In genomic region chr2:118641711-118642110, GRCh38 we compare ENCODE assay signal across 24 cellular contexts.
DNase-seq lines count a peak whose midpoint lies in the region; ATAC-seq, FAIRE-seq and TF ChIP-seq lines count a peak whose summit lies in the region.
"Had no signal": no experiment of that assay in that cellular context is flagged by ENCODE, and none has a peak within 500 bp of the region (broad histone marks: within the 10 kb centered on the region; RNA-seq: fewer than 3 reads in every experiment).

No MANE protein-coding gene starts in this region.

- FAIRE-seq in RCC 7860 (lab: Jason Lieb, UNC) (peak; percentile 54), H54 (lab: Jason Lieb, UNC) (no peak)
- FAIRE-seq: G401.6 had no signal

- 63% methylated on average over 1 of the region's 1 CpG for WGBS in mammary epithelial cell (ENCODE audit: low coverage, missing lambda C conversion rate)

- intact Hi-C loops in mammary epithelial cell (cut with micrococcal nuclease), result no loop called here
- intact Hi-C loops in breast epithelium (cut with DNase I; ENCODE audit: low total_unique reads), result no loop called here

- H3K27ac ChIP-seq in mammary epithelial cell (ENCODE audit: insufficient read depth, low read depth, low read length) (no peak overlapping the region), breast epithelium (no peak overlapping the region)
- H3K27ac ChIP-seq: BLaER1 had no signal

- dilution Hi-C loops in mammary epithelial cell (cut with HindIII; ENCODE audit: low sequenced_read_pairs), result no loop called here

- no peak overlapping the region for H3K4me2 ChIP-seq in mammary epithelial cell (ENCODE audit: insufficient read depth, low read depth, low read length)
- H3K4me2 ChIP-seq: BLaER1, SK-N-SH had no signal

- no peaks in the 10 kb centered on the region for H4K20me1 ChIP-seq in mammary epithelial cell (ENCODE audit: insufficient read depth, low read length)
- H4K20me1 ChIP-seq: BLaER1 had no signal

- TF ChIP-seq CTCF in mammary epithelial cell (conservative IDR thresholded peaks at IDR 0.05 in 1 of 2, IDR thresholded peaks at IDR 0.05 in 1 of 2; ENCODE audit: extremely low read depth in 1 of 2, insufficient read depth in 1 of 2, low read depth in 1 of 2, low read length in 2 of 2), result no peak
- TF ChIP-seq CTCF in breast epithelium (IDR thresholded peaks at IDR 0.05), result no peak

- no peak overlapping the region for H2AFZ ChIP-seq in mammary epithelial cell (ENCODE audit: low read depth, low read length)

- H3K36me3 ChIP-seq in mammary epithelial cell (ENCODE audit: insufficient read depth, low read length), result no peaks in the 10 kb centered on the region
- no peaks in the 10 kb centered on the region for H3K36me3 ChIP-seq in breast epithelium
- H3K36me3 ChIP-seq: BLaER1, MG63 had no signal

- no TSS peak for BruUV-seq in mammary epithelial cell (replicated peaks; lab: Mats Ljungman, UMichigan)

- peak; percentile 7 for DNase-seq in mammary epithelial cell
- DNase-seq in breast epithelium (ENCODE audit: low spot score in 2 of 2), result no peak
- peak; percentile 18 for DNase-seq in RCC 7860 (ENCODE audit: low spot score)
- DNase-seq in kidney tubule cell (ENCODE audit: low spot score), result peak; percentile 93
- no peak for DNase-seq in H54 (ENCODE audit: insufficient read length, low spot score)
- no peak for DNase-seq in COLO668 (lab: John Stamatoyannopoulos, UW; ENCODE audit: unreplicated experiment)
- DNase-seq: 8988T; CD4-positive, CD25-positive, alpha-beta regulatory T cell; GOT3; HCEC 1CT; IMR-90; KG1; MG63; NCI-H1092; NCI-H1417 treated with DMSO at 0.1 percent for 48 hours; NCI-H1694 treated with DMSO at 0.1 percent for 48 hours; NCI-H2081; NCI-H2227 treated with DMSO at 0.1 percent for 48 hours; NCI-H526 treated with DMSO at 0.1 percent for 48 hours; SK-N-SH had no signal

- H3K9ac ChIP-seq in mammary epithelial cell (ENCODE audit: insufficient read depth, low read length), result no peak overlapping the region
- H3K9ac ChIP-seq: BLaER1, SK-N-SH had no signal

- no peak for ATAC-seq in GM19397 (IDR thresholded peaks at IDR 0.05; ENCODE audit: unreplicated experiment)
- no peak for ATAC-seq in HG02970 (IDR thresholded peaks at IDR 0.05; ENCODE audit: low FRiP score, unreplicated experiment)

- H3K9me3 ChIP-seq in mammary epithelial cell (replicated peaks; ENCODE audit: insufficient read depth, low read length) (no peaks in the 10 kb centered on the region), breast epithelium (no peaks in the 10 kb centered on the region)
- H3K9me3 ChIP-seq: SK-N-SH had no signal

- CTCF ChIA-PET in mammary epithelial cell (lab: Charles Lee; ENCODE audit: low non-redundant PET), result no interaction called here

- no peaks in the 10 kb centered on the region for H3K4me1 ChIP-seq in mammary epithelial cell (ENCODE audit: insufficient read depth, low read length)
- no peaks in the 10 kb centered on the region for H3K4me1 ChIP-seq in breast epithelium
- H3K4me1 ChIP-seq: BLaER1 had no signal

- H3K79me2 ChIP-seq in mammary epithelial cell (ENCODE audit: insufficient read depth, low read length), result no peaks in the 10 kb centered on the region

- in situ Hi-C loops in mammary epithelial cell (cut with MboI; ENCODE audit: low sequenced_read_pairs in 2 of 2), result no loop called here

- TF ChIP-seq POLR2A in breast epithelium (IDR thresholded peaks at IDR 0.05) (no peak), H54 (IDR thresholded peaks at IDR 0.05; ENCODE audit: low read depth, low read length) (no peak)

- H3K4me3 ChIP-seq in mammary epithelial cell (replicated peaks in 1 of 3; ENCODE audit: insufficient read depth in 1 of 3, low read depth in 2 of 3, low read length in 3 of 3) (no peak overlapping the region), breast epithelium (no peak overlapping the region)
- H3K4me3 ChIP-seq: BLaER1, MG63 had no signal

- H3K27me3 ChIP-seq in mammary epithelial cell (ENCODE audit: insufficient read depth, low read length), result no peaks in the 10 kb centered on the region
- H3K27me3 ChIP-seq in breast epithelium, result no peaks in the 10 kb centered on the region
- H3K27me3 ChIP-seq: BLaER1, MG63 had no signal

Comparison
In these comparisons a context has a peak if more than half of its experiments do, and no peak if none do; other contexts are left out.
1. DNase-seq: peak in mammary epithelial cell (single experiment), RCC 7860 (single experiment) and kidney tubule cell (single experiment); none in breast epithelium (0 of 2), H54 (single experiment) and COLO668 (single experiment).